ENCODE assay signal across 1 cellular context in the genomic region with DNA sequence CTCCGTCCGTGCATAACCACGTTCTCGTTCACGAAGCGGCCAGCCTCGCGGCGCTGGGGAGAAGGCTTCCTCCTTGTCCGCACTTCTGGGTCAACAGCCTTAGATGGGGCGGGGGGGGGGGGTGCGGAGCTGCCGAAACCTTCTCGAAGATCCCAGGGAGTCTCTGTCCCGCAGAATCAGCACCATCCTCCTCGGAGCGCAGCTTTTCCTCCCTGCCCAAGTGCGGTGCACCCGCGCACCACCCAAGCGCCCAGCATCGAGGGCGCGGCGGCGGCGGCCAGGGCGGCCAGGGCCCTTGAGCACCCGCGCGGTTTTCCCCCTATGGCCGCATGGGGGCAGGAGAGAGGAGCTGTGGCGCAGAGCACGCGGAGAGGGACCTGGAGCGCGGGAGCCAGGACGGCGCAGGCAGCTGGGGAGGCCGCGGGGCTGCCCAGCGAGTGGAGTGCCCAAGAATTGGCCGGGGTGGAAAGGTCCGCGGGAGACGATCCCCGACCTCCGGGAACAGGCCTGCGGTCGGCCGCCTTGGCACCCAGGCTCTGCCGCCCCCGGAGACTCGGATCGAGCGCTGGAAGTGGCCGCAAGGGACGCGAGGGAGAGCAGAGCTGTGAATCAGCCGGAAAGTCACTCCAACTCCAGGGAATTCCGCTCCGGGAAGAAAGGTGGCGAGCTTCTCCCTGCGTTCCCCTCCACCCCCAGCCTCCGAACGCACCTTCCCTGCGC.
TF ChIP-seq lines count a peak whose summit lies in the region.

No MANE protein-coding gene starts in this region.

TF ChIP-seq in K562, 482 proteins besides CTCF, POLR2A, EP300 and RAD21 (continued from another document and continues in another):
- TF ChIP-seq, protein P1, sequence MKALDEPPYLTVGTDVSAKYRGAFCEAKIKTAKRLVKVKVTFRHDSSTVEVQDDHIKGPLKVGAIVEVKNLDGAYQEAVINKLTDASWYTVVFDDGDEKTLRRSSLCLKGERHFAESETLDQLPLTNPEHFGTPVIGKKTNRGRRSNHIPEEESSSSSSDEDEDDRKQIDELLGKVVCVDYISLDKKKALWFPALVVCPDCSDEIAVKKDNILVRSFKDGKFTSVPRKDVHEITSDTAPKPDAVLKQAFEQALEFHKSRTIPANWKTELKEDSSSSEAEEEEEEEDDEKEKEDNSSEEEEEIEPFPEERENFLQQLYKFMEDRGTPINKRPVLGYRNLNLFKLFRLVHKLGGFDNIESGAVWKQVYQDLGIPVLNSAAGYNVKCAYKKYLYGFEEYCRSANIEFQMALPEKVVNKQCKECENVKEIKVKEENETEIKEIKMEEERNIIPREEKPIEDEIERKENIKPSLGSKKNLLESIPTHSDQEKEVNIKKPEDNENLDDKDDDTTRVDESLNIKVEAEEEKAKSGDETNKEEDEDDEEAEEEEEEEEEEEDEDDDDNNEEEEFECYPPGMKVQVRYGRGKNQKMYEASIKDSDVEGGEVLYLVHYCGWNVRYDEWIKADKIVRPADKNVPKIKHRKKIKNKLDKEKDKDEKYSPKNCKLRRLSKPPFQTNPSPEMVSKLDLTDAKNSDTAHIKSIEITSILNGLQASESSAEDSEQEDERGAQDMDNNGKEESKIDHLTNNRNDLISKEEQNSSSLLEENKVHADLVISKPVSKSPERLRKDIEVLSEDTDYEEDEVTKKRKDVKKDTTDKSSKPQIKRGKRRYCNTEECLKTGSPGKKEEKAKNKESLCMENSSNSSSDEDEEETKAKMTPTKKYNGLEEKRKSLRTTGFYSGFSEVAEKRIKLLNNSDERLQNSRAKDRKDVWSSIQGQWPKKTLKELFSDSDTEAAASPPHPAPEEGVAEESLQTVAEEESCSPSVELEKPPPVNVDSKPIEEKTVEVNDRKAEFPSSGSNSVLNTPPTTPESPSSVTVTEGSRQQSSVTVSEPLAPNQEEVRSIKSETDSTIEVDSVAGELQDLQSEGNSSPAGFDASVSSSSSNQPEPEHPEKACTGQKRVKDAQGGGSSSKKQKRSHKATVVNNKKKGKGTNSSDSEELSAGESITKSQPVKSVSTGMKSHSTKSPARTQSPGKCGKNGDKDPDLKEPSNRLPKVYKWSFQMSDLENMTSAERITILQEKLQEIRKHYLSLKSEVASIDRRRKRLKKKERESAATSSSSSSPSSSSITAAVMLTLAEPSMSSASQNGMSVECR (CRISPR knock-in tag; IDR thresholded peaks at IDR 0.05) = no peak
- TF ChIP-seq, protein P2, sequence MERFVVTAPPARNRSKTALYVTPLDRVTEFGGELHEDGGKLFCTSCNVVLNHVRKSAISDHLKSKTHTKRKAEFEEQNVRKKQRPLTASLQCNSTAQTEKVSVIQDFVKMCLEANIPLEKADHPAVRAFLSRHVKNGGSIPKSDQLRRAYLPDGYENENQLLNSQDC (CRISPR knock-in tag; IDR thresholded peaks at IDR 0.05) = no peak
- TF ChIP-seq RBM34 (IDR thresholded peaks at IDR 0.05; ENCODE audit: borderline replicate concordance, insufficient read depth, low read length) (no peak), SMARCC2 (IDR thresholded peaks at IDR 0.05; ENCODE audit: low read depth) (0 out of 2 replicates have a peak, but pooled peaks have one; percentile 43), CC2D1A (IDR thresholded peaks at IDR 0.05) (no peak), KDM1A (IDR thresholded peaks at IDR 0.05) (no peak), NCOA6 (IDR thresholded peaks at IDR 0.05) (no peak), NRF1 (conservative IDR thresholded peaks at IDR 0.05 in 1 of 2, IDR thresholded peaks at IDR 0.05 in 1 of 2) (peak; percentile 34 to 61; a peak in 3 of 4 replicates), ZNF384 (IDR thresholded peaks at IDR 0.05; ENCODE audit: low read depth, low read length) (no peak), BACH1 (tag; IDR thresholded peaks at IDR 0.05) (no peak), ESRRA (IDR thresholded peaks at IDR 0.05; ENCODE audit: borderline replicate concordance, low read depth) (peak; percentile 27; the same call in 1 of the 2 replicates), HDAC6 (IDR thresholded peaks at IDR 0.05; ENCODE audit: low read depth, low read length) (no peak), KLF16 (IDR thresholded peaks at IDR 0.05) (no peak), NR2F6 (CRISPR knock-in tag; IDR thresholded peaks at IDR 0.05) (no peak), ERF (CRISPR knock-in tag; IDR thresholded peaks at IDR 0.05) (no peak), FIP1L1 (IDR thresholded peaks at IDR 0.05; ENCODE audit: low read depth, low read length, poor library complexity, severe bottlenecking) (no peak), PML (IDR thresholded peaks at IDR 0.05; ENCODE audit: low read length) (no peak), ARID2 (IDR thresholded peaks at IDR 0.05) (peak; percentile 64; the same call in 1 of the 2 replicates), ZC3H11A (IDR thresholded peaks at IDR 0.05; ENCODE audit: low read depth, low read length) (no peak), RUNX1 (IDR thresholded peaks at IDR 0.05; ENCODE audit: low read depth) (no peak), JUND (IDR thresholded peaks at IDR 0.05; ENCODE audit: borderline replicate concordance, low read depth, low read length) (no peak), JUND (tag; IDR thresholded peaks at IDR 0.05; ENCODE audit: borderline replicate concordance, low read depth, low read length) (no peak)
- TF ChIP-seq, protein P3, sequence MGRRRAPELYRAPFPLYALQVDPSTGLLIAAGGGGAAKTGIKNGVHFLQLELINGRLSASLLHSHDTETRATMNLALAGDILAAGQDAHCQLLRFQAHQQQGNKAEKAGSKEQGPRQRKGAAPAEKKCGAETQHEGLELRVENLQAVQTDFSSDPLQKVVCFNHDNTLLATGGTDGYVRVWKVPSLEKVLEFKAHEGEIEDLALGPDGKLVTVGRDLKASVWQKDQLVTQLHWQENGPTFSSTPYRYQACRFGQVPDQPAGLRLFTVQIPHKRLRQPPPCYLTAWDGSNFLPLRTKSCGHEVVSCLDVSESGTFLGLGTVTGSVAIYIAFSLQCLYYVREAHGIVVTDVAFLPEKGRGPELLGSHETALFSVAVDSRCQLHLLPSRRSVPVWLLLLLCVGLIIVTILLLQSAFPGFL (CRISPR knock-in tag; IDR thresholded peaks at IDR 0.05) = 0 out of 2 replicates have a peak, but pooled peaks have one; percentile 41
- TF ChIP-seq, protein P4, sequence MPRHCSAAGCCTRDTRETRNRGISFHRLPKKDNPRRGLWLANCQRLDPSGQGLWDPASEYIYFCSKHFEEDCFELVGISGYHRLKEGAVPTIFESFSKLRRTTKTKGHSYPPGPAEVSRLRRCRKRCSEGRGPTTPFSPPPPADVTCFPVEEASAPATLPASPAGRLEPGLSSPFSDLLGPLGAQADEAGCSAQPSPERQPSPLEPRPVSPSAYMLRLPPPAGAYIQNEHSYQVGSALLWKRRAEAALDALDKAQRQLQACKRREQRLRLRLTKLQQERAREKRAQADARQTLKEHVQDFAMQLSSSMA (CRISPR knock-in tag; IDR thresholded peaks at IDR 0.05) = no peak
- TF ChIP-seq, protein P5, sequence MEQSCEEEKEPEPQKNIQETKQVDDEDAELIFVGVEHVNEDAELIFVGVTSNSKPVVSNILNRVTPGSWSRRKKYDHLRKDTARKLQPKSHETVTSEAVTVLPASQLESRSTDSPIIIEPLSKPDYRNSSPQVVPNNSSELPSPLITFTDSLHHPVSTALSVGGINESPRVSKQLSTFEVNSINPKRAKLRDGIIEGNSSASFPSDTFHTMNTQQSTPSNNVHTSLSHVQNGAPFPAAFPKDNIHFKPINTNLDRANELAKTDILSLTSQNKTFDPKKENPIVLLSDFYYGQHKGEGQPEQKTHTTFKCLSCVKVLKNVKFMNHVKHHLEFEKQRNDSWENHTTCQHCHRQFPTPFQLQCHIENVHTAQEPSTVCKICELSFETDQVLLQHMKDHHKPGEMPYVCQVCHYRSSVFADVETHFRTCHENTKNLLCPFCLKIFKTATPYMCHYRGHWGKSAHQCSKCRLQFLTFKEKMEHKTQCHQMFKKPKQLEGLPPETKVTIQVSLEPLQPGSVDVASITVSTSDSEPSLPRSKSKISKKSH (CRISPR knock-in tag; IDR thresholded peaks at IDR 0.05) = no peak
- TF ChIP-seq, protein P6, sequence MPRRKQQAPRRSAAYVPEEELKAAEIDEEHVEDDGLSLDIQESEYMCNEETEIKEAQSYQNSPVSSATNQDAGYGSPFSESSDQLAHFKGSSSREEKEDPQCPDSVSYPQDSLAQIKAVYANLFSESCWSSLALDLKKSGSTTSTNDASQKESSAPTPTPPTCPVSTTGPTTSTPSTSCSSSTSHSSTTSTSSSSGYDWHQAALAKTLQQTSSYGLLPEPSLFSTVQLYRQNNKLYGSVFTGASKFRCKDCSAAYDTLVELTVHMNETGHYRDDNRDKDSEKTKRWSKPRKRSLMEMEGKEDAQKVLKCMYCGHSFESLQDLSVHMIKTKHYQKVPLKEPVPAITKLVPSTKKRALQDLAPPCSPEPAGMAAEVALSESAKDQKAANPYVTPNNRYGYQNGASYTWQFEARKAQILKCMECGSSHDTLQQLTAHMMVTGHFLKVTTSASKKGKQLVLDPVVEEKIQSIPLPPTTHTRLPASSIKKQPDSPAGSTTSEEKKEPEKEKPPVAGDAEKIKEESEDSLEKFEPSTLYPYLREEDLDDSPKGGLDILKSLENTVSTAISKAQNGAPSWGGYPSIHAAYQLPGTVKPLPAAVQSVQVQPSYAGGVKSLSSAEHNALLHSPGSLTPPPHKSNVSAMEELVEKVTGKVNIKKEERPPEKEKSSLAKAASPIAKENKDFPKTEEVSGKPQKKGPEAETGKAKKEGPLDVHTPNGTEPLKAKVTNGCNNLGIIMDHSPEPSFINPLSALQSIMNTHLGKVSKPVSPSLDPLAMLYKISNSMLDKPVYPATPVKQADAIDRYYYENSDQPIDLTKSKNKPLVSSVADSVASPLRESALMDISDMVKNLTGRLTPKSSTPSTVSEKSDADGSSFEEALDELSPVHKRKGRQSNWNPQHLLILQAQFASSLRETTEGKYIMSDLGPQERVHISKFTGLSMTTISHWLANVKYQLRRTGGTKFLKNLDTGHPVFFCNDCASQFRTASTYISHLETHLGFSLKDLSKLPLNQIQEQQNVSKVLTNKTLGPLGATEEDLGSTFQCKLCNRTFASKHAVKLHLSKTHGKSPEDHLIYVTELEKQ (CRISPR knock-in tag; IDR thresholded peaks at IDR 0.05) = no peak
- TF ChIP-seq, protein P7, sequence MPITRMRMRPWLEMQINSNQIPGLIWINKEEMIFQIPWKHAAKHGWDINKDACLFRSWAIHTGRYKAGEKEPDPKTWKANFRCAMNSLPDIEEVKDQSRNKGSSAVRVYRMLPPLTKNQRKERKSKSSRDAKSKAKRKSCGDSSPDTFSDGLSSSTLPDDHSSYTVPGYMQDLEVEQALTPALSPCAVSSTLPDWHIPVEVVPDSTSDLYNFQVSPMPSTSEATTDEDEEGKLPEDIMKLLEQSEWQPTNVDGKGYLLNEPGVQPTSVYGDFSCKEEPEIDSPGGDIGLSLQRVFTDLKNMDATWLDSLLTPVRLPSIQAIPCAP (CRISPR knock-in tag; IDR thresholded peaks at IDR 0.05; ENCODE audit: borderline replicate concordance) = no peak
- TF ChIP-seq, protein P8, sequence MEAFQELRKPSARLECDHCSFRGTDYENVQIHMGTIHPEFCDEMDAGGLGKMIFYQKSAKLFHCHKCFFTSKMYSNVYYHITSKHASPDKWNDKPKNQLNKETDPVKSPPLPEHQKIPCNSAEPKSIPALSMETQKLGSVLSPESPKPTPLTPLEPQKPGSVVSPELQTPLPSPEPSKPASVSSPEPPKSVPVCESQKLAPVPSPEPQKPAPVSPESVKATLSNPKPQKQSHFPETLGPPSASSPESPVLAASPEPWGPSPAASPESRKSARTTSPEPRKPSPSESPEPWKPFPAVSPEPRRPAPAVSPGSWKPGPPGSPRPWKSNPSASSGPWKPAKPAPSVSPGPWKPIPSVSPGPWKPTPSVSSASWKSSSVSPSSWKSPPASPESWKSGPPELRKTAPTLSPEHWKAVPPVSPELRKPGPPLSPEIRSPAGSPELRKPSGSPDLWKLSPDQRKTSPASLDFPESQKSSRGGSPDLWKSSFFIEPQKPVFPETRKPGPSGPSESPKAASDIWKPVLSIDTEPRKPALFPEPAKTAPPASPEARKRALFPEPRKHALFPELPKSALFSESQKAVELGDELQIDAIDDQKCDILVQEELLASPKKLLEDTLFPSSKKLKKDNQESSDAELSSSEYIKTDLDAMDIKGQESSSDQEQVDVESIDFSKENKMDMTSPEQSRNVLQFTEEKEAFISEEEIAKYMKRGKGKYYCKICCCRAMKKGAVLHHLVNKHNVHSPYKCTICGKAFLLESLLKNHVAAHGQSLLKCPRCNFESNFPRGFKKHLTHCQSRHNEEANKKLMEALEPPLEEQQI (IDR thresholded peaks at IDR 0.05) = no peak
- TF ChIP-seq, protein P9, sequence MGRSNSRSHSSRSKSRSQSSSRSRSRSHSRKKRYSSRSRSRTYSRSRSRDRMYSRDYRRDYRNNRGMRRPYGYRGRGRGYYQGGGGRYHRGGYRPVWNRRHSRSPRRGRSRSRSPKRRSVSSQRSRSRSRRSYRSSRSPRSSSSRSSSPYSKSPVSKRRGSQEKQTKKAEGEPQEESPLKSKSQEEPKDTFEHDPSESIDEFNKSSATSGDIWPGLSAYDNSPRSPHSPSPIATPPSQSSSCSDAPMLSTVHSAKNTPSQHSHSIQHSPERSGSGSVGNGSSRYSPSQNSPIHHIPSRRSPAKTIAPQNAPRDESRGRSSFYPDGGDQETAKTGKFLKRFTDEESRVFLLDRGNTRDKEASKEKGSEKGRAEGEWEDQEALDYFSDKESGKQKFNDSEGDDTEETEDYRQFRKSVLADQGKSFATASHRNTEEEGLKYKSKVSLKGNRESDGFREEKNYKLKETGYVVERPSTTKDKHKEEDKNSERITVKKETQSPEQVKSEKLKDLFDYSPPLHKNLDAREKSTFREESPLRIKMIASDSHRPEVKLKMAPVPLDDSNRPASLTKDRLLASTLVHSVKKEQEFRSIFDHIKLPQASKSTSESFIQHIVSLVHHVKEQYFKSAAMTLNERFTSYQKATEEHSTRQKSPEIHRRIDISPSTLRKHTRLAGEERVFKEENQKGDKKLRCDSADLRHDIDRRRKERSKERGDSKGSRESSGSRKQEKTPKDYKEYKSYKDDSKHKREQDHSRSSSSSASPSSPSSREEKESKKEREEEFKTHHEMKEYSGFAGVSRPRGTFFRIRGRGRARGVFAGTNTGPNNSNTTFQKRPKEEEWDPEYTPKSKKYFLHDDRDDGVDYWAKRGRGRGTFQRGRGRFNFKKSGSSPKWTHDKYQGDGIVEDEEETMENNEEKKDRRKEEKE (IDR thresholded peaks at IDR 0.05; ENCODE audit: borderline replicate concordance in 1 of 2, control insufficient read depth in 1 of 2, low read depth in 2 of 2, low read length in 1 of 2) = no peak
- TF ChIP-seq, protein P10, sequence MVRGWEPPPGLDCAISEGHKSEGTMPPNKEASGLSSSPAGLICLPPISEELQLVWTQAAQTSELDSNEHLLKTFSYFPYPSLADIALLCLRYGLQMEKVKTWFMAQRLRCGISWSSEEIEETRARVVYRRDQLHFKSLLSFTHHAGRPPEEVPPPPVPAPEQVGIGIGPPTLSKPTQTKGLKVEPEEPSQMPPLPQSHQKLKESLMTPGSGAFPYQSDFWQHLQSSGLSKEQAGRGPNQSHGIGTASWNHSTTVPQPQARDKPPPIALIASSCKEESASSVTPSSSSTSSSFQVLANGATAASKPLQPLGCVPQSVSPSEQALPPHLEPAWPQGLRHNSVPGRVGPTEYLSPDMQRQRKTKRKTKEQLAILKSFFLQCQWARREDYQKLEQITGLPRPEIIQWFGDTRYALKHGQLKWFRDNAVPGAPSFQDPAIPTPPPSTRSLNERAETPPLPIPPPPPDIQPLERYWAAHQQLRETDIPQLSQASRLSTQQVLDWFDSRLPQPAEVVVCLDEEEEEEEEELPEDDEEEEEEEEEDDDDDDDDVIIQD (CRISPR knock-in tag; IDR thresholded peaks at IDR 0.05) = no peak
